Comparison of ENCODE assay signal across 12 cellular contexts in genomic region chr4:13329963-13330362, GRCh38.
DNase-seq lines count a peak whose midpoint lies in the region; TF ChIP-seq lines count a peak whose summit lies in the region.
"Had no signal": no experiment of that assay in that cellular context is flagged by ENCODE, and none has a peak within 500 bp of the region (broad histone marks: within the 10 kb centered on the region; RNA-seq: fewer than 3 reads in every experiment).

No MANE protein-coding gene starts in this region.

- H3K27me3 ChIP-seq in sigmoid colon = no peaks in the 10 kb centered on the region
- H3K27me3 ChIP-seq: body of pancreas, SJCRH30 had no signal

- in situ Hi-C loops in SK-MEL-5 (cut with HindIII; ENCODE audit: low pct_unique_long_range_greater_than_20kb, low sequenced_read_pairs) = no loop called here

- no peak for TF ChIP-seq POLR2A in sigmoid colon (IDR thresholded peaks at IDR 0.05)

- H3K4me3 ChIP-seq in fibroblast of villous mesenchyme (ENCODE audit: low read depth, low read length) (no peak overlapping the region), sigmoid colon (no peak overlapping the region)
- H3K4me3 ChIP-seq: body of pancreas, SJCRH30 had no signal

- H3K36me3 ChIP-seq in sigmoid colon = no peaks in the 10 kb centered on the region
- H3K36me3 ChIP-seq: SJCRH30 had no signal

- no peak for TF ChIP-seq CTCF in fibroblast of villous mesenchyme (IDR thresholded peaks at IDR 0.05; ENCODE audit: insufficient read depth, low read depth, low read length)
- no peak for TF ChIP-seq CTCF in sigmoid colon (IDR thresholded peaks at IDR 0.05)

- intact Hi-C loops in sigmoid colon (cut with DNase I) = no loop called here

- WGBS in sigmoid colon, 2 donors = 95% methylated on average over 3 of the region's 3 CpGs

- H3K4me1 ChIP-seq in sigmoid colon = peaks cover 0 to 14% (median 5%) of the 10 kb centered on the region in 4 donors
- H3K4me1 ChIP-seq: body of pancreas, SJCRH30 had no signal

- H3K27ac ChIP-seq in sigmoid colon = no peak overlapping the region
- H3K27ac ChIP-seq: body of pancreas, C4-2B, SJCRH30 had no signal

- DNase-seq in EL = peak; percentile 51
- peak; percentile 52 for DNase-seq in LHCN-M2 (ENCODE audit: low read depth)
- DNase-seq in SK-MEL-5 (ENCODE audit: low read depth, low spot score) = peak; percentile 1
- peak; percentile 56 for DNase-seq in fibroblast of villous mesenchyme (ENCODE audit: low read depth)
- DNase-seq in iPS-NIHi7 (ENCODE audit: extremely low spot score) = no peak
- DNase-seq in C1 segment of cervical spinal cord (lab: John Stamatoyannopoulos, UW) = no peak
- no peak for DNase-seq in NOMO-1 (lab: John Stamatoyannopoulos, UW; ENCODE audit: unreplicated experiment in 2 of 2)
- no peak for DNase-seq in sigmoid colon
- DNase-seq: body of pancreas, H7, SJCRH30 had no signal

- TF ChIP-seq EP300 in sigmoid colon (IDR thresholded peaks at IDR 0.05) = no peak

- no peaks in the 10 kb centered on the region for H3K9me3 ChIP-seq in sigmoid colon
- H3K9me3 ChIP-seq: body of pancreas, SJCRH30 had no signal

Comparison
In these comparisons a context has a peak if more than half of its experiments do, and no peak if none do; other contexts are left out.
1. DNase-seq: peak in EL (single experiment), LHCN-M2 (single experiment), SK-MEL-5 (single experiment) and fibroblast of villous mesenchyme (single experiment); none in iPS-NIHi7 (single experiment), C1 segment of cervical spinal cord (0 of 14), NOMO-1 (0 of 2) and sigmoid colon (single experiment).